31 cellular contexts compared by ENCODE assay signal in genomic region chr11:127680146-127680545, GRCh38.
"Had no signal": no experiment of that assay in that cellular context is flagged by ENCODE, and none has a peak within 500 bp of the region (broad histone marks: within the 10 kb centered on the region; RNA-seq: fewer than 3 reads in every experiment).

No MANE protein-coding gene starts in this region.

- DNase-seq: activated CD4-positive, alpha-beta memory T cell treated with anti-CD3 and anti-CD28 coated beads, Interleukin-2, amount 10 ng/mL, durations not matched to agents 7 days and 5 days; activated CD4-positive, alpha-beta T cell treated with anti-CD3 and anti-CD28 coated beads for 1 hour; activated CD4-positive, alpha-beta T cell treated with anti-CD3 and anti-CD28 coated beads for 36 hours; activated CD4-positive, alpha-beta T cell treated with anti-CD3 and anti-CD28 coated beads for 48 hours; activated CD4-positive, alpha-beta T cell treated with anti-CD3 and anti-CD28 coated beads, Interleukin-2, amount 10 ng/mL, durations not matched to agents 7 days and 5 days; activated CD4-positive, alpha-beta T cell treated with anti-CD3 and anti-CD28 coated beads, Interleukin-2, amount 50 U/mL, for 48 hours; activated CD4-positive, CD25-positive, alpha-beta regulatory T cell; activated CD8-positive, alpha-beta memory T cell treated with anti-CD3 and anti-CD28 coated beads for 24 hours; activated CD8-positive, alpha-beta memory T cell treated with anti-CD3 and anti-CD28 coated beads, Interleukin-2, amount 10 ng/mL, durations not matched to agents 7 days and 5 days; activated CD8-positive, alpha-beta memory T cell treated with anti-CD3 and anti-CD28 coated beads, Interleukin-2, amount 50 U/mL, for 48 hours; activated CD8-positive, alpha-beta T cell treated with anti-CD3 and anti-CD28 coated beads, Interleukin-2, amount 10 ng/mL, durations not matched to agents 7 days and 5 days; activated effector memory CD4-positive, alpha-beta T cell treated with Interleukin-2 at 50 U/mL for 16 hours; activated gamma-delta T cell; activated naive CD4-positive, alpha-beta T cell treated with anti-CD3 and anti-CD28 coated beads, Interleukin-2, amount 10 ng/mL, durations not matched to agents 7 days and 5 days; activated naive CD4-positive, alpha-beta T cell treated with Interleukin-2 at 50 U/mL for 16 hours; activated naive CD8-positive, alpha-beta T cell treated with anti-CD3 and anti-CD28 coated beads, Interleukin-2, amount 10 ng/mL, durations not matched to agents 7 days and 5 days; activated naive CD8-positive, alpha-beta T cell treated with anti-CD3 and anti-CD28 coated beads, Interleukin-2, amount 50 U/mL, for 24 hours; activated T-cell treated with anti-CD3 and anti-CD28 coated beads, Interleukin-2, amount 50 U/mL, for 24 hours; activated T-cell treated with anti-CD3 and anti-CD28 coated beads, Interleukin-2, amount 50 U/mL, for 48 hours; amygdala; anterior cingulate cortex; caudate nucleus; cerebellar nuclear complex; T-helper 1 cell; T-helper 2 cell; T-helper 9 cell; WERI-Rb-1 had no signal

- H3K9me3 ChIP-seq: ascending aorta had no signal

- ATAC-seq: activated CD4-positive, alpha-beta T cell treated with anti-CD3 and anti-CD28 coated beads for 36 hours; activated CD4-positive, CD25-positive, alpha-beta regulatory T cell treated with anti-CD3 and anti-CD28 coated beads, Interleukin-2, amount 50 U/mL, for 24 hours; activated CD8-positive, alpha-beta memory T cell treated with anti-CD3 and anti-CD28 coated beads, Interleukin-2, amount 10 ng/mL, durations not matched to agents 7 days and 5 days; activated CD8-positive, alpha-beta T cell treated with anti-CD3 and anti-CD28 coated beads, Interleukin-2, amount 10 ng/mL, durations not matched to agents 7 days and 5 days; activated naive CD8-positive, alpha-beta T cell treated with anti-CD3 and anti-CD28 coated beads, Interleukin-2, amount 50 U/mL, for 24 hours; WTC11 had no signal

- H3K4me1 ChIP-seq: ascending aorta had no signal

- H3K36me3 ChIP-seq: ascending aorta, cardiac muscle cell, WERI-Rb-1 had no signal

- H3K27me3 ChIP-seq: ascending aorta, cardiac muscle cell had no signal

- H3K4me3 ChIP-seq: ascending aorta, cardiac muscle cell had no signal

- H3K27ac ChIP-seq: ascending aorta, cardiac muscle cell, WERI-Rb-1 had no signal
